24 cellular contexts compared by ENCODE assay signal in the genomic region with DNA sequence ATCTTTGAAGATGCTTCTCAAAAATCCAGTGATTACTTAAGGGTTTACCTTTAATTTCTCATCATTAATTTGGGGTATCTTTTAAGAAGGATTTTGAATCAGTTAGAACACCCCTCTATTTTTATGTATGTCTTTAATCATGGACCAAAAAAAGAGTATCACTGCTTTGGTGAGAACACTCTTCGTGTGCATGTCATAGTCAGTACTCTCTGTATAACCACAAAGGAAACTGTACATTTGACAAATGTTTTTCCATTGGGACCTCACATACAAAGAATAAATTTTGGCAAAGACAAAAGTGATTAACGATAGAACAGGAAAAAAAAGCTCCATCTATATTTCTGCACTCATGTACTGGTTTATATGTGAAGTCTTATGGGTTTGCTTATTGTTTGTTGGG. TPM values are rescaled to one million over a fixed set of nuclear protein-coding genes. Genes with fewer than 3 reads are reported as not detected.
A peak's percentile ranks its signal among the peaks of the same experiment; 100 is the strongest.
DNase-seq lines count a peak whose midpoint lies in the region; ATAC-seq and TF ChIP-seq lines count a peak whose summit lies in the region.
"Had no signal": no experiment of that assay in that cellular context is flagged by ENCODE, and none has a peak within 500 bp of the region (broad histone marks: within the 10 kb centered on the region; RNA-seq: fewer than 3 reads in every experiment).

No MANE protein-coding gene starts in this region.

- H3K4me3 ChIP-seq in Loucy (ENCODE audit: low read length, poor library complexity, severe bottlenecking), result no peak overlapping the region
- H3K4me3 ChIP-seq: esophagus squamous epithelium, mucosa of descending colon, stomach, tibial artery had no signal

- H3K4me3 Mint-ChIP-seq in activated T-cell treated with anti-CD3 and anti-CD28 coated beads, Interleukin-2, amount 50 U/mL, for 24 hours, result no peak overlapping the region
- no peak overlapping the region for H3K4me3 Mint-ChIP-seq in stimulated activated effector memory CD8-positive, alpha-beta T cell treated with anti-CD3 and anti-CD28 coated beads, Interleukin-12 subunit alpha, Interleukin-12 subunit beta, amount 100 ng/mL, for 72 hours
- H3K4me3 Mint-ChIP-seq in progenitor cell of endocrine pancreas (ENCODE audit: low read depth), result no peak overlapping the region
- H3K4me3 Mint-ChIP-seq: dendritic cell treated with granulocyte-macrophage colony-stimulating factor and Interleukin-4, amounts not matched to agents 40 ng/mL and 50 ng/mL, for 4 days; nephron had no signal

- peaks cover 51% of the 10 kb centered on the region for H3K4me1 Mint-ChIP-seq in activated T-cell treated with anti-CD3 and anti-CD28 coated beads, Interleukin-2, amount 50 U/mL, for 24 hours (ENCODE audit: low read depth)
- peaks cover 11% of the 10 kb centered on the region for H3K4me1 Mint-ChIP-seq in stimulated activated effector memory CD8-positive, alpha-beta T cell treated with anti-CD3 and anti-CD28 coated beads, Interleukin-12 subunit alpha, Interleukin-12 subunit beta, amount 100 ng/mL, for 72 hours
- no peaks in the 10 kb centered on the region for H3K4me1 Mint-ChIP-seq in progenitor cell of endocrine pancreas (ENCODE audit: low read depth)
- H3K4me1 Mint-ChIP-seq: nephron had no signal

- no peaks in the 10 kb centered on the region for H3K9me3 ChIP-seq in Loucy (ENCODE audit: insufficient read depth, low read depth, low read length)
- H3K9me3 ChIP-seq: esophagus squamous epithelium, mucosa of descending colon, stomach, tibial artery had no signal

- H3K4me1 ChIP-seq in Loucy (ENCODE audit: insufficient read depth, low read length, poor library complexity, severe bottlenecking), result peaks cover 22% of the 10 kb centered on the region
- H3K4me1 ChIP-seq: tibial artery had no signal

- DNase-seq in activated T-cell treated with anti-CD3 and anti-CD28 coated beads, Interleukin-2, amount 50 U/mL, for 24 hours, result no peak
- no peak for DNase-seq in activated T-cell treated with anti-CD3 and anti-CD28 coated beads, Interleukin-2, amount 50 U/mL, for 1 hour
- no peak for DNase-seq in stimulated activated effector memory CD8-positive, alpha-beta T cell treated with anti-CD3 and anti-CD28 coated beads, Interleukin-12 subunit alpha, Interleukin-12 subunit beta, amount 100 ng/mL, for 72 hours (ENCODE audit: low spot score in 2 of 2)
- no peak for DNase-seq in progenitor cell of endocrine pancreas (ENCODE audit: low spot score, unreplicated experiment)
- no peak for DNase-seq in COLO829 (ENCODE audit: low spot score)
- DNase-seq in NCI-H774 (lab: John Stamatoyannopoulos, UW), result no peak
- DNase-seq: central memory CD4-positive, alpha-beta T cell; esophagus squamous epithelium; foreskin melanocyte; GF-D8; H7; kidney glomerular epithelial cell; mucosa of descending colon; NCI-H146; NCI-H446 treated with DMSO at 0.1 percent for 48 hours; PC-3; stomach; tibial artery had no signal

- H3K9me2 ChIP-seq in Loucy (replicated peaks; ENCODE audit: low read depth, low read length), result no peaks in the 10 kb centered on the region

- no peak overlapping the region for H3K9ac ChIP-seq in Loucy (ENCODE audit: low read depth, low read length, poor library complexity, severe bottlenecking)

- no peaks in the 10 kb centered on the region for H3K27me3 Mint-ChIP-seq in activated T-cell treated with anti-CD3 and anti-CD28 coated beads, Interleukin-2, amount 50 U/mL, for 24 hours
- H3K27me3 Mint-ChIP-seq in progenitor cell of endocrine pancreas, result no peaks in the 10 kb centered on the region
- H3K27me3 Mint-ChIP-seq: dendritic cell treated with granulocyte-macrophage colony-stimulating factor and Interleukin-4, amounts not matched to agents 40 ng/mL and 50 ng/mL, for 4 days had no signal

- H3K27me3 ChIP-seq in Loucy (ENCODE audit: insufficient read depth, low read length, poor library complexity, severe bottlenecking), result no peaks in the 10 kb centered on the region
- H3K27me3 ChIP-seq: esophagus squamous epithelium, stomach, tibial artery had no signal

- H3K36me3 ChIP-seq in Loucy (ENCODE audit: insufficient read depth, low read length), result no peaks in the 10 kb centered on the region

- H3K79me2 ChIP-seq in Loucy (ENCODE audit: insufficient read depth, low read length), result no peaks in the 10 kb centered on the region

- H3K27ac Mint-ChIP-seq in activated T-cell treated with anti-CD3 and anti-CD28 coated beads, Interleukin-2, amount 50 U/mL, for 24 hours, result peak overlapping the region; percentile 27
- no peak overlapping the region for H3K27ac Mint-ChIP-seq in stimulated activated effector memory CD8-positive, alpha-beta T cell treated with anti-CD3 and anti-CD28 coated beads, Interleukin-12 subunit alpha, Interleukin-12 subunit beta, amount 100 ng/mL, for 72 hours
- H3K27ac Mint-ChIP-seq in progenitor cell of endocrine pancreas, result no peak overlapping the region
- H3K27ac Mint-ChIP-seq: activated T-helper 2 cell treated with anti-CD3 and anti-CD28 coated beads, Interferon-gamma antibody, Interleukin-2, Interleukin-4, amounts not matched to agents 10 μg/mL and 5 μg/mL and 100 μg/mL, durations not matched to agents 14 hours and 24 hours and 36 hours; dendritic cell treated with granulocyte-macrophage colony-stimulating factor and Interleukin-4, amounts not matched to agents 40 ng/mL and 50 ng/mL, for 4 days; nephron had no signal

- peaks cover 59% of the 10 kb centered on the region for H3K36me3 Mint-ChIP-seq in activated T-cell treated with anti-CD3 and anti-CD28 coated beads, Interleukin-2, amount 50 U/mL, for 24 hours (ENCODE audit: low read depth)
- peaks cover 17% of the 10 kb centered on the region for H3K36me3 Mint-ChIP-seq in stimulated activated effector memory CD8-positive, alpha-beta T cell treated with anti-CD3 and anti-CD28 coated beads, Interleukin-12 subunit alpha, Interleukin-12 subunit beta, amount 100 ng/mL, for 72 hours
- H3K36me3 Mint-ChIP-seq in progenitor cell of endocrine pancreas (ENCODE audit: insufficient read depth), result no peaks in the 10 kb centered on the region

- H3K9me3 Mint-ChIP-seq in activated T-cell treated with anti-CD3 and anti-CD28 coated beads, Interleukin-2, amount 50 U/mL, for 24 hours, result no peaks in the 10 kb centered on the region
- no peaks in the 10 kb centered on the region for H3K9me3 Mint-ChIP-seq in stimulated activated effector memory CD8-positive, alpha-beta T cell treated with anti-CD3 and anti-CD28 coated beads, Interleukin-12 subunit alpha, Interleukin-12 subunit beta, amount 100 ng/mL, for 72 hours
- H3K9me3 Mint-ChIP-seq in progenitor cell of endocrine pancreas (ENCODE audit: low read depth), result no peaks in the 10 kb centered on the region
- H3K9me3 Mint-ChIP-seq: activated T-helper 2 cell treated with anti-CD3 and anti-CD28 coated beads, Interferon-gamma antibody, Interleukin-2, Interleukin-4, amounts not matched to agents 10 μg/mL and 5 μg/mL and 100 μg/mL, durations not matched to agents 14 hours and 24 hours and 36 hours; dendritic cell treated with granulocyte-macrophage colony-stimulating factor and Interleukin-4, amounts not matched to agents 40 ng/mL and 50 ng/mL, for 4 days; nephron had no signal

- peak overlapping the region; percentile 12 for H3K4me2 ChIP-seq in Loucy (ENCODE audit: low read depth, low read length, poor library complexity, severe bottlenecking)

- no peaks in the 10 kb centered on the region for H4K20me1 ChIP-seq in Loucy (ENCODE audit: insufficient read depth, low read length, poor library complexity, severe bottlenecking)

- no peak overlapping the region for H2AFZ ChIP-seq in Loucy (ENCODE audit: low read length)

- no peaks in the 10 kb centered on the region for H3F3A ChIP-seq in Loucy (ENCODE audit: low read depth)

- peak; percentile 61 for ATAC-seq in GM21786 (IDR thresholded peaks at IDR 0.05; ENCODE audit: unreplicated experiment)
- ATAC-seq in stimulated activated effector memory CD8-positive, alpha-beta T cell treated with anti-CD3 and anti-CD28 coated beads, Interleukin-12 subunit alpha, Interleukin-12 subunit beta, amount 100 ng/mL, for 72 hours, result peak; percentile 74
- ATAC-seq: mucosa of descending colon, PC-3, SK-N-SH treated with all-trans-retinoic acid at 6 μM for 48 hours had no signal

- TF ChIP-seq CTCF in Loucy (conservative IDR thresholded peaks at IDR 0.05; ENCODE audit: low read length) (no peak), progenitor cell of endocrine pancreas (IDR thresholded peaks at IDR 0.05; ENCODE audit: unreplicated experiment) (no peak)

RNA-seq across cellular contexts. Expression of gene FAM241A, which starts 31.3 kb away (rescaled TPM):
- total RNA-seq in progenitor cell of endocrine pancreas, result 0.22 and 0.29 TPM in 2 replicates

RNA-seq across cellular contexts. Expression of gene AP1AR, which starts 55.0 kb away (rescaled TPM):
- 17.0 and 18.6 TPM in 2 replicates for total RNA-seq in progenitor cell of endocrine pancreas
